ENCODE assay signal across 13 cellular contexts in genomic region chr3:23776352-23776891, GRCh38. TPM values are rescaled to one million over a fixed set of nuclear protein-coding genes. Genes with fewer than 3 reads are reported as not detected.
DNase-seq lines count a peak whose midpoint lies in the region; ATAC-seq and TF ChIP-seq lines count a peak whose summit lies in the region.
"Had no signal": no experiment of that assay in that cellular context is flagged by ENCODE, and none has a peak within 500 bp of the region (broad histone marks: within the 10 kb centered on the region; RNA-seq: fewer than 3 reads in every experiment).

No MANE protein-coding gene starts in this region.

- H4K91ac ChIP-seq in IMR-90 (ENCODE audit: insufficient read depth, low read depth, low read length): no peak overlapping the region; the same call in 1 of the 2 replicates

- H3K18ac ChIP-seq in IMR-90 (ENCODE audit: low read depth, low read length): peak overlapping the region; percentile 89

- WGBS in IMR-90 (ENCODE audit: extremely low coverage in 2 of 2, insufficient read length in 1 of 2), 2 experiments: 80% methylated on average over 3 of the region's 6 CpGs; no CpG with 5 or more reads in 1 of the 2 experiments

- no peaks in the 10 kb centered on the region for H4K20me1 ChIP-seq in IMR-90 (ENCODE audit: insufficient read depth, low read length)

- no peak overlapping the region for H3K9ac ChIP-seq in IMR-90 (ENCODE audit: low read depth, low read length)

- no peak overlapping the region for H3K4me3 Mint-ChIP-seq in activated naive CD8-positive, alpha-beta T cell treated with anti-CD3 and anti-CD28 coated beads for 36 hours
- H3K4me3 Mint-ChIP-seq: T-helper 17 cell had no signal

- peak overlapping the region; percentile 29 for H3K4ac ChIP-seq in IMR-90 (ENCODE audit: low read depth, low read length)

- no peak overlapping the region for H3K27ac Mint-ChIP-seq in activated naive CD8-positive, alpha-beta T cell treated with anti-CD3 and anti-CD28 coated beads for 36 hours
- H3K27ac Mint-ChIP-seq: T-helper 17 cell had no signal

- H3K27me3 Mint-ChIP-seq in activated naive CD8-positive, alpha-beta T cell treated with anti-CD3 and anti-CD28 coated beads for 36 hours: peaks cover 6% of the 10 kb centered on the region

- intact Hi-C loops in IMR-90 (cut with micrococcal nuclease) (no loop called here), left lung (cut with DNase I) (no loop called here)

- H3K4me1 ChIP-seq in IMR-90 (ENCODE audit: control insufficient read depth, insufficient read depth, low read length) (peaks cover 8% of the 10 kb centered on the region), left lung (no peaks in the 10 kb centered on the region), thoracic aorta (ENCODE audit: control insufficient read depth in 1 of 2, low read depth in 2 of 2) (peaks cover 3 to 6% of the 10 kb centered on the region in 2 donors)

- no peak for TF ChIP-seq RAD21 in IMR-90 (IDR thresholded peaks at IDR 0.05; ENCODE audit: low read length)

- H3K4me1 Mint-ChIP-seq in activated naive CD8-positive, alpha-beta T cell treated with anti-CD3 and anti-CD28 coated beads for 36 hours: no peaks in the 10 kb centered on the region
- H3K4me1 Mint-ChIP-seq: T-helper 17 cell had no signal

- peak overlapping the region in 1 of 2 experiments; percentile 10; a peak in 1 of 4 replicates for H4K8ac ChIP-seq in IMR-90 (ENCODE audit: low read depth in 2 of 2, low read length in 2 of 2)

- no peak overlapping the region for H3K56ac ChIP-seq in IMR-90 (ENCODE audit: extremely low read depth, insufficient read depth, low read length)

- TF ChIP-seq CTCF in IMR-90 (conservative IDR thresholded peaks at IDR 0.05; ENCODE audit: low read depth, low read length) (no peak), left lung (IDR thresholded peaks at IDR 0.05) (no peak), thoracic aorta (IDR thresholded peaks at IDR 0.05) (no peak)

- dilution Hi-C loops in IMR-90 (cut with HindIII; ENCODE audit: low sequenced_read_pairs, unreplicated experiment): no loop called here

- H2BK15ac ChIP-seq in IMR-90 (ENCODE audit: low read depth, low read length): peak overlapping the region; percentile 31; the same call in 1 of the 3 replicates

- CTCF ChIA-PET in IMR-90 (lab: Yijun Ruan, JAX): no interaction called here

- H3K36me3 ChIP-seq in IMR-90 (ENCODE audit: control insufficient read depth, insufficient read depth, low read length) (no peaks in the 10 kb centered on the region), left lung (no peaks in the 10 kb centered on the region), thoracic aorta (no peaks in the 10 kb centered on the region)

- H3K9me3 Mint-ChIP-seq in activated naive CD8-positive, alpha-beta T cell treated with anti-CD3 and anti-CD28 coated beads for 36 hours: no peaks in the 10 kb centered on the region

- H3K27me3 ChIP-seq in IMR-90 (ENCODE audit: control insufficient read depth, insufficient read depth, low read length) (peaks cover 10% of the 10 kb centered on the region), left lung (no peaks in the 10 kb centered on the region), thoracic aorta (replicated peaks; ENCODE audit: insufficient read depth) (no peaks in the 10 kb centered on the region)

- peak overlapping the region; percentile 6 for H2BK5ac ChIP-seq in IMR-90 (ENCODE audit: low read depth, low read length, poor library complexity, severe bottlenecking)

- H2AK9ac ChIP-seq in IMR-90 (replicated peaks; ENCODE audit: low read depth, low read length, poor library complexity): no peak overlapping the region

- H3K79me1 ChIP-seq in IMR-90 (ENCODE audit: low read depth in 1 of 2, low read length in 2 of 2): no peaks in the 10 kb centered on the region

- in situ Hi-C loops in IMR-90 (cut with MboI; ENCODE audit: low sequenced_read_pairs): no loop called here

- peak overlapping the region; percentile 60; the same call in 1 of the 2 replicates for H2BK20ac ChIP-seq in IMR-90 (ENCODE audit: low read depth, low read length)

- peak overlapping the region; percentile 84 for H2AK5ac ChIP-seq in IMR-90 (ENCODE audit: low read depth, low read length)

- POLR2A ChIA-PET in IMR-90 (lab: Charles Lee; ENCODE audit: unreplicated experiment): no interaction called here

- BruUV-seq in IMR-90 (replicated peaks; lab: Mats Ljungman, UMichigan): no TSS peak

- H3K36me3 Mint-ChIP-seq in activated naive CD8-positive, alpha-beta T cell treated with anti-CD3 and anti-CD28 coated beads for 36 hours: no peaks in the 10 kb centered on the region

- no peak for TF ChIP-seq POLR2A in IMR-90 (IDR thresholded peaks at IDR 0.05; ENCODE audit: low read depth, low read length)

- H4K5ac ChIP-seq in IMR-90 (ENCODE audit: low read depth, low read length): peak overlapping the region; percentile 86

- ATAC-seq in IMR-90 (ENCODE audit: low read depth) (peak; percentile 86), left lung (peak; percentile 66), thoracic aorta (ENCODE audit: insufficient number of reproducible peaks, low FRiP score, low read depth) (peak; percentile 50), HG03342 (IDR thresholded peaks at IDR 0.05; ENCODE audit: unreplicated experiment) (no peak)
- ATAC-seq: GM12878, T-helper 17 cell had no signal

- peak overlapping the region; percentile 74 for H3K4me2 ChIP-seq in IMR-90 (ENCODE audit: low read depth, low read length)

- H3K14ac ChIP-seq in IMR-90 (replicated peaks; ENCODE audit: low read depth, low read length): 0 out of 2 replicates have a peak overlapping the region, but pooled peaks have one; percentile 2

- H3K9me1 ChIP-seq in IMR-90 (ENCODE audit: insufficient read depth, low read length): no peaks in the 10 kb centered on the region

- H3K4me3 ChIP-seq in IMR-90 (ENCODE audit: insufficient read depth, low read depth, low read length) (no peak overlapping the region), left lung (no peak overlapping the region), thoracic aorta (no peak overlapping the region)
- H3K4me3 ChIP-seq: GM12878 had no signal

- H3K9me3 ChIP-seq in IMR-90 (ENCODE audit: control insufficient read depth, insufficient read depth, low read length) (peaks cover 2% of the 10 kb centered on the region; the same call in 1 of the 2 replicates), left lung (no peaks in the 10 kb centered on the region), thoracic aorta (no peaks in the 10 kb centered on the region)

- peak overlapping the region; percentile 65; the same call in 1 of the 2 replicates for H2BK120ac ChIP-seq in IMR-90 (ENCODE audit: low read depth, low read length)

- DNase-seq in IMR-90 (peak; percentile 81), dermis blood vessel endothelial cell (peak; percentile 59), left lung (no peak), thoracic aorta (ENCODE audit: low spot score) (no peak), UCSD-AML1 (lab: John Stamatoyannopoulos, UW; ENCODE audit: unreplicated experiment) (no peak), NCI-H69 (lab: John Stamatoyannopoulos, UW) (no peak)
- no peak for DNase-seq in activated naive CD8-positive, alpha-beta T cell treated with anti-CD3 and anti-CD28 coated beads for 36 hours
- DNase-seq: activated gamma-delta T cell treated with Interleukin-2 at 50 U/mL for 16 hours; NCI-H345; stimulated activated CD4-positive, alpha-beta T cell treated with anti-CD3 and anti-CD28 coated beads, Interleukin-2, amount 100 ng/mL, for 24 hours; T-helper 17 cell had no signal

- H2AFZ ChIP-seq in IMR-90 (replicated peaks; ENCODE audit: low read length, poor library complexity): peak overlapping the region; percentile 52

- H3K27ac ChIP-seq in IMR-90 (ENCODE audit: insufficient read depth, low read length): peak overlapping the region; percentile 83; the same call in 1 of the 2 replicates
- peak overlapping the region; percentile 28 to 60 for H3K27ac ChIP-seq in left lung
- H3K27ac ChIP-seq in thoracic aorta: no peak overlapping the region

- H3K23ac ChIP-seq in IMR-90 (ENCODE audit: low read depth, low read length): no peak overlapping the region

TF ChIP-seq in IMR-90, 13 proteins besides CTCF, POLR2A, EP300 and RAD21:
- TF ChIP-seq CHD1 (IDR thresholded peaks at IDR 0.05; ENCODE audit: low read depth, low read length) (no peak), CEBPB (IDR thresholded peaks at IDR 0.05; ENCODE audit: low read depth, low read length) (no peak), MAFK (IDR thresholded peaks at IDR 0.05; ENCODE audit: low read depth, low read length) (no peak; the same call in 1 of the 2 replicates), ELK1 (IDR thresholded peaks at IDR 0.05; ENCODE audit: borderline replicate concordance, low read depth, low read length) (no peak), USF2 (IDR thresholded peaks at IDR 0.05; ENCODE audit: low read depth, low read length) (no peak)

RNA-seq across cellular contexts. Expression of gene UBE2E1, which starts 29.3 kb away (rescaled TPM):
- total RNA-seq in IMR-90 (2012; rRNA removed) (54.1 and 87.8 TPM in 2 replicates), dermis blood vessel endothelial cell (137 and 152 TPM in 2 replicates), left lung (10 to 100 TPM; 89.1 to 96.9 TPM), thoracic aorta (10 to 100 TPM; 41.2 to 53.3 TPM)
- polyA plus RNA-seq in IMR-90 (2012; rRNA removed): 72.0 and 91.6 TPM in 2 replicates
- 18.9 and 32.8 TPM in 2 replicates for polyA plus RNA-seq in IMR-90 (2012; cell fraction: cytosol; rRNA removed)
- 14.1 and 55.4 TPM in 2 replicates for polyA plus RNA-seq in IMR-90 (2012; cell fraction: nucleus; rRNA removed; ENCODE audit: low replicate concordance)
- total RNA-seq in activated naive CD8-positive, alpha-beta T cell treated with anti-CD3 and anti-CD28 coated beads for 36 hours: 10 to 100 TPM; 73.9 to 74.9 TPM

Comparison
In these comparisons a context has a peak if more than half of its experiments do, and no peak if none do; other contexts are left out.
1. DNase-seq: peak in IMR-90 (single experiment) and dermis blood vessel endothelial cell (single experiment); none in left lung (0 of 2), thoracic aorta (single experiment), UCSD-AML1 (single experiment), activated naive CD8-positive, alpha-beta T cell treated with anti-CD3 and anti-CD28 coated beads for 36 hours (single experiment) and NCI-H69 (single experiment).
2. H3K27ac ChIP-seq: peak in IMR-90 (single experiment) and left lung (2 of 2); none in thoracic aorta (0 of 2).